In the genomic region with DNA sequence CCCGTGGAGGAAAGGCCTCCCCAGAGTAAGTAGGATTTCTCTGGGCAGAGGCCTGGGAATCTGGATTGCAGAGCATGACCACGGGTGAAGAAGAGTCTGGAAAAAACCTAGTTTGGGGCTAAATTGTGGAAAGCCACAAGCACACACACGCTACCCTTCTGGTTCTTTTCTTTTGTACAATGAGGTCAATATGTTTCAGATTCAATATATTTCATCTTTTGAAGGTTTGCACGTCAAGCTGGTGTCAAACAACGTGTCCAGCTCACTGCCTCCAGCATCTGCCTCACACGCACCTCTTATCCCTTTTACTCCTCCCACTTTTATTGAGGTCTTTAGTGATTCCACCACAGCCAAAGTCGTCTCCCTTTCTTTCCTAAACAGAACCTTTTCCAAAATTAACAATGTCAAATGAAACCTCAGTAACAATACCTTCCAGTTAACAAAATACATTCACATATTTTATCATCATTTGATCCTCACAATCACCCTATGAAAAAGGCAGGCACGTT, we compare ENCODE assay signal across 8 cellular contexts. TPM values are rescaled to one million over a fixed set of nuclear protein-coding genes. Genes with fewer than 3 reads are reported as not detected.
A peak's percentile ranks its signal among the peaks of the same experiment; 100 is the strongest.
DNase-seq lines count a peak whose midpoint lies in the region; ATAC-seq, FAIRE-seq and TF ChIP-seq lines count a peak whose summit lies in the region.

No MANE protein-coding gene starts in this region.

- H3K4me3 ChIP-seq in K562, result peak overlapping the region; percentile 62

- H3K9me3 ChIP-seq in K562 (replicated peaks; ENCODE audit: control insufficient read depth, insufficient read depth, low read depth, low read length), result no peaks in the 10 kb centered on the region

- no peak for TF ChIP-seq EP300 in K562 (IDR thresholded peaks at IDR 0.05; ENCODE audit: low read length)

- no peaks in the 10 kb centered on the region for H3K36me3 Mint-ChIP-seq in mesothelial cell of epicardium

- peak; percentile 6 for ATAC-seq in GM18499 (IDR thresholded peaks at IDR 0.05; ENCODE audit: insufficient read depth, unreplicated experiment)
- ATAC-seq in HG03045 (IDR thresholded peaks at IDR 0.05; ENCODE audit: unreplicated experiment), result peak; percentile 10
- no peak for ATAC-seq in K562

- no peaks in the 10 kb centered on the region for H3K27me3 ChIP-seq in K562 (ENCODE audit: control insufficient read depth in 2 of 2, insufficient read depth in 2 of 2, low read length in 2 of 2)

- H3K27ac Mint-ChIP-seq in mesothelial cell of epicardium, result peak overlapping the region; percentile 8

- in situ Hi-C loops in K562 (cut with MboI), result no loop called here

- peak overlapping the region; percentile 94 for H2AFZ ChIP-seq in K562 (ENCODE audit: low read depth, low read length)

- CTCF ChIA-PET in K562 (lab: Yijun Ruan, JAX; ENCODE audit: low intra/inter-chr PET ratio), result no interaction called here

- peaks cover 14% of the 10 kb centered on the region for H3K27me3 Mint-ChIP-seq in mesothelial cell of epicardium (ENCODE audit: low read depth)

- POLR2A ChIA-PET in K562 (lab: Yijun Ruan, JAX), result no interaction called here

- DNase-seq in K562 (ENCODE audit: extremely low read depth in 1 of 4, low spot score in 3 of 4) (no peak), mesothelial cell of epicardium (ENCODE audit: low spot score in 2 of 2, unreplicated experiment in 2 of 2) (no peak), COLO829 (ENCODE audit: low spot score) (no peak), NCI-H526 treated with DMSO at 0.1 percent for 48 hours (lab: John Stamatoyannopoulos, UW) (no peak)
- no peak for DNase-seq in stimulated activated naive CD4-positive, alpha-beta T cell (lab: John Stamatoyannopoulos, UW)
- no peak for DNase-seq in activated CD4-positive, alpha-beta T cell treated with anti-CD3 and anti-CD28 coated beads, Interleukin-2, amount 50 U/mL, for 4 hours

- H3K9me1 ChIP-seq in K562 (ENCODE audit: control insufficient read depth, insufficient read depth, low read length), result no peaks in the 10 kb centered on the region

- H3K9ac ChIP-seq in K562 (ENCODE audit: insufficient read depth in 1 of 2, low read depth in 2 of 2, low read length in 2 of 2), result peak overlapping the region; percentile 64 to 91; a peak in 3 of 4 replicates

- no peaks in the 10 kb centered on the region for H4K20me1 ChIP-seq in K562 (replicated peaks; ENCODE audit: control insufficient read depth, insufficient read depth, low read length)

- peak overlapping the region; percentile 62; the same call in 2 of the 3 replicates for H3K27ac ChIP-seq in K562 (ENCODE audit: extremely low read depth, low read depth, low read length)

- H3K79me2 ChIP-seq in K562 (ENCODE audit: control insufficient read depth, insufficient read depth, low read length), result peaks cover 36% of the 10 kb centered on the region

- H3K4me3 Mint-ChIP-seq in mesothelial cell of epicardium, result peak overlapping the region; percentile 73

- peaks cover 3 to 16% of the 10 kb centered on the region in 2 experiments; a peak in 4 of 5 replicates for H3K4me1 ChIP-seq in K562 (replicated peaks in 1 of 2; ENCODE audit: control insufficient read depth in 2 of 2, insufficient read depth in 2 of 2, low read length in 2 of 2)

- TF ChIP-seq CTCF in K562 (IDR thresholded peaks at IDR 0.05 in 2 of 3, conservative IDR thresholded peaks at IDR 0.05 in 1 of 3; ENCODE audit: insufficient read depth in 2 of 3, low read depth in 1 of 3, low read length in 3 of 3), result no peak
- TF ChIP-seq CTCF in mesothelial cell of epicardium (IDR thresholded peaks at IDR 0.05; ENCODE audit: unreplicated experiment), result no peak

- intact Hi-C loops in K562 (cut with micrococcal nuclease), result loop anchor here (2.0 to 5.0 kb wide), 2 partner anchors 53 to 69 kb away; no protein-coding TSS in a partner anchor

- H3K4me2 ChIP-seq in K562 (ENCODE audit: insufficient read depth, low read length), result peak overlapping the region; percentile 80

- H3K4me1 Mint-ChIP-seq in mesothelial cell of epicardium, result peaks cover 25% of the 10 kb centered on the region

- no TSS peak for BruUV-seq in K562 (replicated peaks; lab: Mats Ljungman, UMichigan)

- no peaks in the 10 kb centered on the region for H3K36me3 ChIP-seq in K562 (ENCODE audit: control insufficient read depth, insufficient read depth, low read length)

- no peaks in the 10 kb centered on the region for H3K9me3 Mint-ChIP-seq in mesothelial cell of epicardium

- no peak for TF ChIP-seq POLR2A in K562 (conservative IDR thresholded peaks at IDR 0.05)

- 10% methylated on average over 8 of the region's 8 CpGs for whole genome bisulfite sequencing in K562 (ENCODE audit: insufficient coverage, low coverage, missing lambda C conversion rate)

- no peak for TF ChIP-seq RAD21 in K562 (CRISPR knock-in tag; conservative IDR thresholded peaks at IDR 0.05 in 1 of 2, IDR thresholded peaks at IDR 0.05 in 1 of 2)

- no peak for FAIRE-seq in K562 (lab: Jason Lieb, UNC)

TF ChIP-seq in K562, 482 proteins besides CTCF, POLR2A, EP300 and RAD21 (continues in another document):
- TF ChIP-seq HIVEP1 (CRISPR knock-in tag; IDR thresholded peaks at IDR 0.05), result 0 out of 2 replicates have a peak, but pooled peaks have one; percentile 32
- peak; percentile 50; the same call in 1 of the 2 replicates for TF ChIP-seq L3MBTL2 (IDR thresholded peaks at IDR 0.05)
- TF ChIP-seq NR2C2 (CRISPR knock-in tag; IDR thresholded peaks at IDR 0.05), result no peak
- no peak for TF ChIP-seq NR2C2 (tag; IDR thresholded peaks at IDR 0.05)
- no peak for TF ChIP-seq ZNF785 (CRISPR knock-in tag; IDR thresholded peaks at IDR 0.05)
- peak; percentile 36; the same call in 1 of the 2 replicates for TF ChIP-seq TGIF2 (CRISPR knock-in tag; IDR thresholded peaks at IDR 0.05)
- no peak for TF ChIP-seq ZNF12 (CRISPR knock-in tag; IDR thresholded peaks at IDR 0.05)
- peak in 1 of 2 experiments; percentile 37 for TF ChIP-seq E2F6 (IDR thresholded peaks at IDR 0.05; ENCODE audit: borderline replicate concordance in 1 of 2, extremely low read depth in 1 of 2, insufficient read depth in 1 of 2, insufficient read length in 1 of 2, low read depth in 1 of 2, low read length in 1 of 2, poor library complexity in 1 of 2, severe bottlenecking in 1 of 2)
- TF ChIP-seq NFE2L1 (tag; IDR thresholded peaks at IDR 0.05; ENCODE audit: borderline replicate concordance, low read depth), result no peak
- no peak for TF ChIP-seq SMAD4 (CRISPR knock-in tag; conservative IDR thresholded peaks at IDR 0.05)

RNA-seq across cellular contexts. Expression of gene EPB41L2, which starts 0.8 kb away (rescaled TPM):
- total RNA-seq in K562 (2011; cell fraction: chromatin; rRNA removed; ENCODE audit: low replicate concordance), result 25.7 and 90.9 TPM in 2 replicates
- total RNA-seq in K562 (2011; cell fraction: nucleolus; rRNA removed), result 7.8 and 13.9 TPM in 2 replicates
- 39.1 and 61.2 TPM in 2 replicates for total RNA-seq in K562 (2011; cell fraction: nucleoplasm; rRNA removed)
- total RNA-seq in K562 (2014; rRNA removed) (23.9 and 25.8 TPM in 2 replicates), K562 (2014; rRNA removed; fragmentation: Illumina TruSeq; extraction: Trizol) (26.5 and 35.5 TPM in 2 replicates), K562 (2015; rRNA removed; fragmentation: Illumina TruSeq; extraction: Trizol) (18.3 and 23.5 TPM in 2 replicates), K562 (2021) (31.1 and 32.6 TPM in 2 replicates), mesothelial cell of epicardium (62.8 to 67.6 TPM (median 66.3 TPM) in 3 replicates)
- polyA plus RNA-seq in K562 (2011; rRNA removed) (20.5 and 20.9 TPM in 2 replicates), K562 (2014; fragmentation: Illumina TruSeq; extraction: Trizol) (53.6 and 54.5 TPM in 2 replicates), K562 (2014; fragmentation: Nextera tagmentation; extraction: Ambion mirVana) (10 to 100 TPM in 1 of 2 experiments, 1 to 10 TPM in 1; 5.1 to 12.2 TPM), K562 (2014; rRNA removed) (22.7 and 25.0 TPM in 2 replicates)
- 10.6 and 21.0 TPM in 2 replicates for polyA plus RNA-seq in K562 (2011; cell fraction: cytosol; rRNA removed)
- polyA plus RNA-seq in K562 (2011; cell fraction: nucleus; rRNA removed), result 25.7 and 33.2 TPM in 2 replicates
- 24.5 and 40.7 TPM in 2 replicates for polyA plus RNA-seq in K562 (2012)
- polyA minus RNA-seq in K562 (2011; rRNA and poly(A)+ RNA removed), result 34.2 and 38.4 TPM in 2 replicates
- polyA minus RNA-seq in K562 (2011; cell fraction: cytosol; rRNA and poly(A)+ RNA removed), result 15.0 and 19.6 TPM in 2 replicates
- 22.5 and 41.9 TPM in 2 replicates for polyA minus RNA-seq in K562 (2011; cell fraction: nucleus; rRNA and poly(A)+ RNA removed)
